ENCODE assay signal across 15 cellular contexts in the genomic region with DNA sequence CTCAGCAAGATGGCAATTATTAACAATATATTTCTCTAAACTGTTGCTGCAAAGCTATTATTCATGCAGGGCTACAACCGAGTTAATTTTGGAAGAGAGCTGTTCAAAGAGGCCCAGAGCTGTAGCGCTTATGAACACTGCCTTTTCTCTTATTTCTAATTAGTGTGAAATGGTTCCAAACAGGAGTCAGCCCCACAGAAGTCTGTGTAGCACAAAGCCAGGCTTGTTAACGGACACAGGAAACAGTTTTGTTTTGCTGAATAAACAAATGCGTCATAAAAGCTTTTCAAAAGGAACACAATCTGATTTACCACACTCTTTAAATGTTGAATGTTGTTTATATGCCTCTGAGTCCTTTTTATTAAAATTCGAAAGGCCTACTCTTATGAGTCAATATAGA.
DNase-seq lines count a peak whose midpoint lies in the region; ATAC-seq and TF ChIP-seq lines count a peak whose summit lies in the region.
"Had no signal": no experiment of that assay in that cellular context is flagged by ENCODE, and none has a peak within 500 bp of the region (broad histone marks: within the 10 kb centered on the region; RNA-seq: fewer than 3 reads in every experiment).

No MANE protein-coding gene starts in this region.

- peaks cover 6% of the 10 kb centered on the region for H3K27me3 ChIP-seq in endodermal cell (ENCODE audit: control insufficient read depth, insufficient read depth, low read length, poor library complexity, severe bottlenecking)
- H3K27me3 ChIP-seq: hepatocyte, stomach, vagina had no signal

- no peaks in the 10 kb centered on the region for H3K4me1 ChIP-seq in endodermal cell (ENCODE audit: control insufficient read depth, insufficient read depth, low read length)
- H3K4me1 ChIP-seq: stomach, vagina had no signal

- peak overlapping the region; percentile 18 for H3K27ac ChIP-seq in endodermal cell (ENCODE audit: low read depth, low read length)
- H3K27ac ChIP-seq: hepatocyte, stomach, vagina, WERI-Rb-1 had no signal

- no peaks in the 10 kb centered on the region for H3K9me3 ChIP-seq in endodermal cell (ENCODE audit: control insufficient read depth, low read length)
- H3K9me3 ChIP-seq: stomach, vagina had no signal

- H3K27ac Mint-ChIP-seq in endodermal cell = no peak overlapping the region
- H3K27ac Mint-ChIP-seq: CD14-positive monocyte had no signal

- H3K9me3 Mint-ChIP-seq in endodermal cell = peaks cover 1% of the 10 kb centered on the region

- WGBS in endodermal cell (ENCODE audit: insufficient coverage in 1 of 2, insufficient read length in 1 of 2), 2 experiments = 75 to 88% methylated on average over 2 to 5 of the region's 5 CpGs

- DNase-seq in NCI-H1092 treated with DMSO at 0.1 percent for 48 hours (lab: John Stamatoyannopoulos, UW) = peak; percentile 78
- DNase-seq in NCI-H774 (lab: John Stamatoyannopoulos, UW) = peak; percentile 46
- DNase-seq in endodermal cell = no peak
- peak; percentile 91 for DNase-seq in pons (ENCODE audit: low spot score)
- DNase-seq in NCI-H146 (lab: John Stamatoyannopoulos, UW) = no peak
- no peak for DNase-seq in GM13976 (ENCODE audit: low spot score)
- DNase-seq: KG1, NCI-H2227 treated with DMSO at 0.1 percent for 48 hours, stomach, SW 1271, WERI-Rb-1 had no signal

- H3K27me3 Mint-ChIP-seq in endodermal cell (ENCODE audit: insufficient read depth) = no peaks in the 10 kb centered on the region

- H3K36me3 Mint-ChIP-seq in endodermal cell (ENCODE audit: low read depth) = no peaks in the 10 kb centered on the region
- H3K36me3 Mint-ChIP-seq: CD14-positive monocyte had no signal

- peaks cover 18% of the 10 kb centered on the region for H3K4me1 Mint-ChIP-seq in endodermal cell
- H3K4me1 Mint-ChIP-seq: CD14-positive monocyte had no signal

- TF ChIP-seq CTCF in endodermal cell (conservative IDR thresholded peaks at IDR 0.05) = no peak
- no peak for TF ChIP-seq CTCF in GM13976 (IDR thresholded peaks at IDR 0.05; ENCODE audit: borderline replicate concordance, control extremely low read depth, extremely low read depth, insufficient read depth, missing control alignments)

- no peak overlapping the region for H3K9ac ChIP-seq in endodermal cell (ENCODE audit: extremely low read depth, low read length, poor library complexity, severe bottlenecking)

- in situ Hi-C loops in GM13976 (cut with MboI; ENCODE audit: low sequenced_read_pairs, unreplicated experiment) = no loop called here

- no peak overlapping the region for H3K4me3 Mint-ChIP-seq in endodermal cell
- H3K4me3 Mint-ChIP-seq: CD14-positive monocyte had no signal

- ATAC-seq in GM18909 (IDR thresholded peaks at IDR 0.05; ENCODE audit: poor library complexity, unreplicated experiment) = no peak

- no peaks in the 10 kb centered on the region for H3K36me3 ChIP-seq in endodermal cell (ENCODE audit: control insufficient read depth, insufficient read depth, low read length)
- H3K36me3 ChIP-seq: stomach, vagina, WERI-Rb-1 had no signal

- H3K4me3 ChIP-seq in endodermal cell (ENCODE audit: low read length) = no peak overlapping the region
- H3K4me3 ChIP-seq: hepatocyte, stomach, vagina had no signal

Comparison
In these comparisons a context has a peak if more than half of its experiments do, and no peak if none do; other contexts are left out.
1. DNase-seq: peak in NCI-H1092 treated with DMSO at 0.1 percent for 48 hours (single experiment), NCI-H774 (single experiment) and pons (single experiment); none in endodermal cell (single experiment), NCI-H146 (single experiment) and GM13976 (single experiment).